ENCODE assay signal across 8 cellular contexts in genomic region chr2:86193901-86194567, GRCh38. TPM values are rescaled to one million over a fixed set of nuclear protein-coding genes. Genes with fewer than 3 reads are reported as not detected.
DNase-seq lines count a peak whose midpoint lies in the region; ATAC-seq and TF ChIP-seq lines count a peak whose summit lies in the region.

No MANE protein-coding gene starts in this region.

- in situ Hi-C loops in Panc1 (cut with HindIII; ENCODE audit: low pct_unique_long_range_greater_than_20kb, low sequenced_read_pairs): no loop called here
- in situ Hi-C loops in G401 (cut with HindIII; ENCODE audit: low sequenced_read_pairs): no loop called here

- peaks cover 7% of the 10 kb centered on the region for H3K4me1 ChIP-seq in Panc1 (ENCODE audit: control insufficient read depth, insufficient read depth, low read length)
- H3K4me1 ChIP-seq in prostate gland (replicated peaks): no peaks in the 10 kb centered on the region

- H3K27ac ChIP-seq in Panc1 (ENCODE audit: low read length): peak overlapping the region; percentile 94
- H3K27ac ChIP-seq in prostate gland: peak overlapping the region; percentile 97 to 98

- ATAC-seq in Panc1 (no peak), HG03175 (IDR thresholded peaks at IDR 0.05; ENCODE audit: unreplicated experiment) (no peak)

- H3K27me3 ChIP-seq in Panc1 (ENCODE audit: control insufficient read depth, insufficient read depth, low read length): no peaks in the 10 kb centered on the region
- no peaks in the 10 kb centered on the region for H3K27me3 ChIP-seq in prostate gland (replicated peaks; ENCODE audit: insufficient read depth)

- WGBS in prostate gland: 65% methylated on average over 7 of the region's 7 CpGs

- CTCF ChIA-PET in Panc1 (lab: Charles Lee): no interaction called here

- POLR2A ChIA-PET in Panc1 (lab: Charles Lee): interaction anchor here (0.5 to 0.6 kb wide), 2 partner anchors 10 to 40 kb away, joined by 3 to 11 read pairs; no protein-coding TSS in a partner anchor

- no peak for DNase-seq in Panc1 (ENCODE audit: low read depth, low spot score)
- DNase-seq in epithelial cell of proximal tubule (ENCODE audit: low read depth): no peak
- no peak for DNase-seq in prostate gland (ENCODE audit: low spot score)
- no peak for DNase-seq in G401 (ENCODE audit: low spot score)
- no peak for DNase-seq in occipital lobe (lab: John Stamatoyannopoulos, UW)
- no peak for DNase-seq in NCI-H1048 (lab: John Stamatoyannopoulos, UW)

- intact Hi-C loops in Panc1 (cut with micrococcal nuclease; ENCODE audit: unreplicated experiment): no loop called here
- intact Hi-C loops in prostate gland (cut with DNase I): no loop called here

- H3K9me3 ChIP-seq in Panc1 (ENCODE audit: control insufficient read depth, insufficient read depth, low read depth, low read length) (no peaks in the 10 kb centered on the region), prostate gland (no peaks in the 10 kb centered on the region)

- no peak for TF ChIP-seq POLR2A in prostate gland (IDR thresholded peaks at IDR 0.05)

- peak overlapping the region; percentile 88 to 100 for H3K4me3 ChIP-seq in Panc1 (ENCODE audit: low read depth in 2 of 2, low read length in 2 of 2)
- peak overlapping the region; percentile 99 for H3K4me3 ChIP-seq in epithelial cell of proximal tubule (ENCODE audit: low read depth, low read length)
- H3K4me3 ChIP-seq in prostate gland: peak overlapping the region in 1 of 2 donors; percentile 84

- H3K36me3 ChIP-seq in Panc1 (ENCODE audit: control insufficient read depth, insufficient read depth, low read length): peaks cover 2% of the 10 kb centered on the region
- no peaks in the 10 kb centered on the region for H3K36me3 ChIP-seq in prostate gland

- BruUV-seq in Panc1 (replicated peaks; lab: Mats Ljungman, UMichigan): no TSS peak

- TF ChIP-seq CTCF in GM12872 (IDR thresholded peaks at IDR 0.05; ENCODE audit: insufficient read depth, low read depth, low read length): peak; percentile 24; the same call in 1 of the 3 replicates
- TF ChIP-seq CTCF in Panc1 (IDR thresholded peaks at IDR 0.05): no peak
- no peak for TF ChIP-seq CTCF in epithelial cell of proximal tubule (conservative IDR thresholded peaks at IDR 0.05; ENCODE audit: low read depth, low read length)
- TF ChIP-seq CTCF in prostate gland (IDR thresholded peaks at IDR 0.05): no peak

RNA-seq across cellular contexts. Expression of gene IMMT, which starts 1.2 kb away (rescaled TPM):
- total RNA-seq in Panc1 (2021; ENCODE audit: unreplicated experiment) (138 TPM), epithelial cell of proximal tubule (78.1 and 98.3 TPM in 2 replicates), prostate gland (10 to 100 TPM; 32.6 to 52.5 TPM), occipital lobe (42.3 TPM)
- polyA plus RNA-seq in Panc1 (2012; ENCODE audit: insufficient read length): 90.3 TPM
- 85.7 and 113 TPM in 2 replicates for total RNA-seq in G401 (2014; rRNA removed; shearing (Covaris generic))

RNA-seq across cellular contexts. Expression of gene MRPL35, which starts 5.2 kb away (rescaled TPM):
- 40.9 TPM for total RNA-seq in Panc1 (2021; ENCODE audit: unreplicated experiment)
- polyA plus RNA-seq in Panc1 (2012; ENCODE audit: insufficient read length): 21.1 TPM
- total RNA-seq in epithelial cell of proximal tubule: 20.9 and 44.9 TPM in 2 replicates
- 10 to 100 TPM; 20.7 to 24.7 TPM for total RNA-seq in prostate gland
- 82.6 and 91.3 TPM in 2 replicates for total RNA-seq in G401 (2014; rRNA removed; shearing (Covaris generic))
- 54.1 TPM for total RNA-seq in occipital lobe
